Comparison of ENCODE assay signal across 1 cellular context in the genomic region with DNA sequence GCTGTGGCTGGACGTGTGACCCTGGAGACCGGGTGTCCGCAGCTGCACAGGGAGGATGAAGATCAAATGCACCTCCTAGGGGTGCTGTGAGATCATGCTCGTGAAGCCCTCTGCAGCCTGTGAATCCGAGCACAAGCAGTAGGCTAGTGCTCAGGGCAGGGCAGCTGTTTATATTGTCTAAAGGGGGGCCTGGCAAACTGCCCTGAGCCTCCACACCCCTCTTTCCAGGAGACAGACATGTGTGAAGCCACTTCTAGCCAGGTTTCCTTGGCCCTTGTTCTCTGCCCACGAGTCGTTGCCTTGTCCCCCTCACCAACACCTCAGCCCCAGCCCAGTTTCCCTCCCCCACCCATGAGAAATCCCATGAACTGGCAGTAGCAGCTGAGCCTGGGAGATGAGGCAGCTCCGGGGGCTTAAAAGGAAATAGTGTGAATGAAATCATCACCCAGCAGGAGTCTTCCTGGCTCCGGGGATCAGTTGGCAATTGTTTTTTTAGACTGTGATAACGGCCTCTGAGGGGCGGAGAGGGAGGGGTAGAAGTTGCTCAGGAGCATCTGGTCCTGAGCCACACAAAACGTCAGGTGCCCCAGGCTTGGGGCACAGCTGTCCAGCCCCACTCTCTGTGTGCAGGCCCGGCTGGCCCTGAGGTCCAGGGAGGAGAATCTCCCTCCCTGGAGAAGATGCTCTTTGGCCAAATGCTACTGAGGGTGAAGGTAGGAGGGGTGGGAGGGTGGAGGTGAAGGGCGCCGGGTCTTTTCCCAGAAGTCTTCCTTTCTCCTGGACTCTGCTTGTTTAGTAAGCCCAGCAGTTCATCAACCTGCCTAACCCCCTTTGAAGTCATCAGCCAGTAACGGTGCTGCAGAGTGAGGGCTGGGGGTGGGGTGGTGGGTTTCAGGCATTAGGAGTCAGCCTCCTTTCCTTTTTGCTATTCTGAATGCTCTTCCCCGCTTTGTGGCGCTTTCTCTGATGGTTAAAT.
TF ChIP-seq lines count a peak whose summit lies in the region.

No MANE protein-coding gene starts in this region.

TF ChIP-seq in HEK293, 187 proteins besides CTCF, POLR2A, EP300 and RAD21 (continued from another document and continues in another):
- TF ChIP-seq, protein P1, sequence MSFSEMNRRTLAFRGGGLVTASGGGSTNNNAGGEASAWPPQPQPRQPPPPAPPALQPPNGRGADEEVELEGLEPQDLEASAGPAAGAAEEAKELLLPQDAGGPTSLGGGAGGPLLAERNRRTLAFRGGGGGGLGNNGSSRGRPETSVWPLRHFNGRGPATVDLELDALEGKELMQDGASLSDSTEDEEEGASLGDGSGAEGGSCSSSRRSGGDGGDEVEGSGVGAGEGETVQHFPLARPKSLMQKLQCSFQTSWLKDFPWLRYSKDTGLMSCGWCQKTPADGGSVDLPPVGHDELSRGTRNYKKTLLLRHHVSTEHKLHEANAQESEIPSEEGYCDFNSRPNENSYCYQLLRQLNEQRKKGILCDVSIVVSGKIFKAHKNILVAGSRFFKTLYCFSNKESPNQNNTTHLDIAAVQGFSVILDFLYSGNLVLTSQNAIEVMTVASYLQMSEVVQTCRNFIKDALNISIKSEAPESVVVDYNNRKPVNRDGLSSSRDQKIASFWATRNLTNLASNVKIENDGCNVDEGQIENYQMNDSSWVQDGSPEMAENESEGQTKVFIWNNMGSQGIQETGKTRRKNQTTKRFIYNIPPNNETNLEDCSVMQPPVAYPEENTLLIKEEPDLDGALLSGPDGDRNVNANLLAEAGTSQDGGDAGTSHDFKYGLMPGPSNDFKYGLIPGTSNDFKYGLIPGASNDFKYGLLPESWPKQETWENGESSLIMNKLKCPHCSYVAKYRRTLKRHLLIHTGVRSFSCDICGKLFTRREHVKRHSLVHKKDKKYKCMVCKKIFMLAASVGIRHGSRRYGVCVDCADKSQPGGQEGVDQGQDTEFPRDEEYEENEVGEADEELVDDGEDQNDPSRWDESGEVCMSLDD (tag by site-specific recombination; IDR thresholded peaks at IDR 0.05): no peak
- no peak for TF ChIP-seq ZNF366 (tag by site-specific recombination; conservative IDR thresholded peaks at IDR 0.05)
- no peak for TF ChIP-seq ZNF701 (tag by site-specific recombination; IDR thresholded peaks at IDR 0.05)
- no peak for TF ChIP-seq HOXC10 (CRISPR knock-in tag; IDR thresholded peaks at IDR 0.05)
- TF ChIP-seq TRIM28 (IDR thresholded peaks at IDR 0.05; ENCODE audit: borderline replicate concordance, low read length): peak; percentile 55; the same call in 1 of the 2 replicates
- 0 out of 2 replicates have a peak, but pooled peaks have one; percentile 14 for TF ChIP-seq GLIS2 (tag by site-specific recombination; IDR thresholded peaks at IDR 0.05)
- TF ChIP-seq, protein P2, sequence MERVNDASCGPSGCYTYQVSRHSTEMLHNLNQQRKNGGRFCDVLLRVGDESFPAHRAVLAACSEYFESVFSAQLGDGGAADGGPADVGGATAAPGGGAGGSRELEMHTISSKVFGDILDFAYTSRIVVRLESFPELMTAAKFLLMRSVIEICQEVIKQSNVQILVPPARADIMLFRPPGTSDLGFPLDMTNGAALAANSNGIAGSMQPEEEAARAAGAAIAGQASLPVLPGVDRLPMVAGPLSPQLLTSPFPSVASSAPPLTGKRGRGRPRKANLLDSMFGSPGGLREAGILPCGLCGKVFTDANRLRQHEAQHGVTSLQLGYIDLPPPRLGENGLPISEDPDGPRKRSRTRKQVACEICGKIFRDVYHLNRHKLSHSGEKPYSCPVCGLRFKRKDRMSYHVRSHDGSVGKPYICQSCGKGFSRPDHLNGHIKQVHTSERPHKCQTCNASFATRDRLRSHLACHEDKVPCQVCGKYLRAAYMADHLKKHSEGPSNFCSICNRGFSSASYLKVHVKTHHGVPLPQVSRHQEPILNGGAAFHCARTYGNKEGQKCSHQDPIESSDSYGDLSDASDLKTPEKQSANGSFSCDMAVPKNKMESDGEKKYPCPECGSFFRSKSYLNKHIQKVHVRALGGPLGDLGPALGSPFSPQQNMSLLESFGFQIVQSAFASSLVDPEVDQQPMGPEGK (tag by site-specific recombination; IDR thresholded peaks at IDR 0.05): peak; percentile 81
- TF ChIP-seq ZNF843 (tag by site-specific recombination; IDR thresholded peaks at IDR 0.05): peak; percentile 64; the same call in 1 of the 2 replicates
- TF ChIP-seq, protein P3, sequence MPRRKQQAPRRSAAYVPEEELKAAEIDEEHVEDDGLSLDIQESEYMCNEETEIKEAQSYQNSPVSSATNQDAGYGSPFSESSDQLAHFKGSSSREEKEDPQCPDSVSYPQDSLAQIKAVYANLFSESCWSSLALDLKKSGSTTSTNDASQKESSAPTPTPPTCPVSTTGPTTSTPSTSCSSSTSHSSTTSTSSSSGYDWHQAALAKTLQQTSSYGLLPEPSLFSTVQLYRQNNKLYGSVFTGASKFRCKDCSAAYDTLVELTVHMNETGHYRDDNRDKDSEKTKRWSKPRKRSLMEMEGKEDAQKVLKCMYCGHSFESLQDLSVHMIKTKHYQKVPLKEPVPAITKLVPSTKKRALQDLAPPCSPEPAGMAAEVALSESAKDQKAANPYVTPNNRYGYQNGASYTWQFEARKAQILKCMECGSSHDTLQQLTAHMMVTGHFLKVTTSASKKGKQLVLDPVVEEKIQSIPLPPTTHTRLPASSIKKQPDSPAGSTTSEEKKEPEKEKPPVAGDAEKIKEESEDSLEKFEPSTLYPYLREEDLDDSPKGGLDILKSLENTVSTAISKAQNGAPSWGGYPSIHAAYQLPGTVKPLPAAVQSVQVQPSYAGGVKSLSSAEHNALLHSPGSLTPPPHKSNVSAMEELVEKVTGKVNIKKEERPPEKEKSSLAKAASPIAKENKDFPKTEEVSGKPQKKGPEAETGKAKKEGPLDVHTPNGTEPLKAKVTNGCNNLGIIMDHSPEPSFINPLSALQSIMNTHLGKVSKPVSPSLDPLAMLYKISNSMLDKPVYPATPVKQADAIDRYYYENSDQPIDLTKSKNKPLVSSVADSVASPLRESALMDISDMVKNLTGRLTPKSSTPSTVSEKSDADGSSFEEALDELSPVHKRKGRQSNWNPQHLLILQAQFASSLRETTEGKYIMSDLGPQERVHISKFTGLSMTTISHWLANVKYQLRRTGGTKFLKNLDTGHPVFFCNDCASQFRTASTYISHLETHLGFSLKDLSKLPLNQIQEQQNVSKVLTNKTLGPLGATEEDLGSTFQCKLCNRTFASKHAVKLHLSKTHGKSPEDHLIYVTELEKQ (tag by site-specific recombination; IDR thresholded peaks at IDR 0.05; ENCODE audit: borderline replicate concordance): no peak
- TF ChIP-seq, protein P4, sequence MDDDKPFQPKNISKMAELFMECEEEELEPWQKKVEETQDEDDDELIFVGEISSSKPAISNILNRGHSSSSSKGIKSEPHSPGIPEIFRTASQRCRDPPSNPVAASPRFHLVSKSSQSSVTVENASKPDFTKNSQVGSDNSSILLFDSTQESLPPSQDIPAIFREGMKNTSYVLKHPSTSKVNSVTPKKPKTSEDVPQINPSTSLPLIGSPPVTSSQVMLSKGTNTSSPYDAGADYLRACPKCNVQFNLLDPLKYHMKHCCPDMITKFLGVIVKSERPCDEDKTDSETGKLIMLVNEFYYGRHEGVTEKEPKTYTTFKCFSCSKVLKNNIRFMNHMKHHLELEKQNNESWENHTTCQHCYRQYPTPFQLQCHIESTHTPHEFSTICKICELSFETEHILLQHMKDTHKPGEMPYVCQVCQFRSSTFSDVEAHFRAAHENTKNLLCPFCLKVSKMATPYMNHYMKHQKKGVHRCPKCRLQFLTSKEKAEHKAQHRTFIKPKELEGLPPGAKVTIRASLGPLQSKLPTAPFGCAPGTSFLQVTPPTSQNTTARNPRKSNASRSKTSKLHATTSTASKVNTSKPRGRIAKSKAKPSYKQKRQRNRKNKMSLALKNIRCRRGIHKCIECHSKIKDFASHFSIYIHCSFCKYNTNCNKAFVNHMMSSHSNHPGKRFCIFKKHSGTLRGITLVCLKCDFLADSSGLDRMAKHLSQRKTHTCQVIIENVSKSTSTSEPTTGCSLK (tag by site-specific recombination; IDR thresholded peaks at IDR 0.05): no peak
- peak; percentile 66 for TF ChIP-seq EGR2 (tag by site-specific recombination; IDR thresholded peaks at IDR 0.05; ENCODE audit: low read depth)
- TF ChIP-seq ZNF23 (tag by site-specific recombination; IDR thresholded peaks at IDR 0.05; ENCODE audit: borderline replicate concordance): no peak
- no peak for TF ChIP-seq ZNF560 (tag by site-specific recombination; IDR thresholded peaks at IDR 0.05; ENCODE audit: borderline replicate concordance)
- TF ChIP-seq ZNF274 (IDR thresholded peaks at IDR 0.05; ENCODE audit: low read length): no peak
- no peak for TF ChIP-seq ZNF274 (tag by site-specific recombination; IDR thresholded peaks at IDR 0.05; ENCODE audit: borderline replicate concordance)
- TF ChIP-seq ZBTB21 (tag by site-specific recombination; IDR thresholded peaks at IDR 0.05): peak; percentile 56
- no peak for TF ChIP-seq ZNF169 (tag by site-specific recombination; IDR thresholded peaks at IDR 0.05)
- TF ChIP-seq, protein P5, sequence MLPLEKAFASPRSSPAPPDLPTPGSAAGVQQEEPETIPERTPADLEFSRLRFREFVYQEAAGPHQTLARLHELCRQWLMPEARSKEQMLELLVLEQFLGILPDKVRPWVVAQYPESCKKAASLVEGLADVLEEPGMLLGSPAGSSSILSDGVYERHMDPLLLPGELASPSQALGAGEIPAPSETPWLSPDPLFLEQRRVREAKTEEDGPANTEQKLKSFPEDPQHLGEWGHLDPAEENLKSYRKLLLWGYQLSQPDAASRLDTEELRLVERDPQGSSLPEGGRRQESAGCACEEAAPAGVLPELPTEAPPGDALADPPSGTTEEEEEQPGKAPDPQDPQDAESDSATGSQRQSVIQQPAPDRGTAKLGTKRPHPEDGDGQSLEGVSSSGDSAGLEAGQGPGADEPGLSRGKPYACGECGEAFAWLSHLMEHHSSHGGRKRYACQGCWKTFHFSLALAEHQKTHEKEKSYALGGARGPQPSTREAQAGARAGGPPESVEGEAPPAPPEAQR (tag by site-specific recombination; IDR thresholded peaks at IDR 0.05): no peak
- 0 out of 2 replicates have a peak, but pooled peaks have one; percentile 23 for TF ChIP-seq ZNF324 (tag by site-specific recombination; IDR thresholded peaks at IDR 0.05)
- TF ChIP-seq ZNF146 (tag by site-specific recombination; IDR thresholded peaks at IDR 0.05): no peak
- no peak for TF ChIP-seq KLF10 (tag by site-specific recombination; IDR thresholded peaks at IDR 0.05)
- TF ChIP-seq ZNF610 (tag by site-specific recombination; IDR thresholded peaks at IDR 0.05; ENCODE audit: borderline replicate concordance): no peak
- no peak for TF ChIP-seq ZNF654 (tag by site-specific recombination; IDR thresholded peaks at IDR 0.05; ENCODE audit: low read depth)
- TF ChIP-seq, protein P6, sequence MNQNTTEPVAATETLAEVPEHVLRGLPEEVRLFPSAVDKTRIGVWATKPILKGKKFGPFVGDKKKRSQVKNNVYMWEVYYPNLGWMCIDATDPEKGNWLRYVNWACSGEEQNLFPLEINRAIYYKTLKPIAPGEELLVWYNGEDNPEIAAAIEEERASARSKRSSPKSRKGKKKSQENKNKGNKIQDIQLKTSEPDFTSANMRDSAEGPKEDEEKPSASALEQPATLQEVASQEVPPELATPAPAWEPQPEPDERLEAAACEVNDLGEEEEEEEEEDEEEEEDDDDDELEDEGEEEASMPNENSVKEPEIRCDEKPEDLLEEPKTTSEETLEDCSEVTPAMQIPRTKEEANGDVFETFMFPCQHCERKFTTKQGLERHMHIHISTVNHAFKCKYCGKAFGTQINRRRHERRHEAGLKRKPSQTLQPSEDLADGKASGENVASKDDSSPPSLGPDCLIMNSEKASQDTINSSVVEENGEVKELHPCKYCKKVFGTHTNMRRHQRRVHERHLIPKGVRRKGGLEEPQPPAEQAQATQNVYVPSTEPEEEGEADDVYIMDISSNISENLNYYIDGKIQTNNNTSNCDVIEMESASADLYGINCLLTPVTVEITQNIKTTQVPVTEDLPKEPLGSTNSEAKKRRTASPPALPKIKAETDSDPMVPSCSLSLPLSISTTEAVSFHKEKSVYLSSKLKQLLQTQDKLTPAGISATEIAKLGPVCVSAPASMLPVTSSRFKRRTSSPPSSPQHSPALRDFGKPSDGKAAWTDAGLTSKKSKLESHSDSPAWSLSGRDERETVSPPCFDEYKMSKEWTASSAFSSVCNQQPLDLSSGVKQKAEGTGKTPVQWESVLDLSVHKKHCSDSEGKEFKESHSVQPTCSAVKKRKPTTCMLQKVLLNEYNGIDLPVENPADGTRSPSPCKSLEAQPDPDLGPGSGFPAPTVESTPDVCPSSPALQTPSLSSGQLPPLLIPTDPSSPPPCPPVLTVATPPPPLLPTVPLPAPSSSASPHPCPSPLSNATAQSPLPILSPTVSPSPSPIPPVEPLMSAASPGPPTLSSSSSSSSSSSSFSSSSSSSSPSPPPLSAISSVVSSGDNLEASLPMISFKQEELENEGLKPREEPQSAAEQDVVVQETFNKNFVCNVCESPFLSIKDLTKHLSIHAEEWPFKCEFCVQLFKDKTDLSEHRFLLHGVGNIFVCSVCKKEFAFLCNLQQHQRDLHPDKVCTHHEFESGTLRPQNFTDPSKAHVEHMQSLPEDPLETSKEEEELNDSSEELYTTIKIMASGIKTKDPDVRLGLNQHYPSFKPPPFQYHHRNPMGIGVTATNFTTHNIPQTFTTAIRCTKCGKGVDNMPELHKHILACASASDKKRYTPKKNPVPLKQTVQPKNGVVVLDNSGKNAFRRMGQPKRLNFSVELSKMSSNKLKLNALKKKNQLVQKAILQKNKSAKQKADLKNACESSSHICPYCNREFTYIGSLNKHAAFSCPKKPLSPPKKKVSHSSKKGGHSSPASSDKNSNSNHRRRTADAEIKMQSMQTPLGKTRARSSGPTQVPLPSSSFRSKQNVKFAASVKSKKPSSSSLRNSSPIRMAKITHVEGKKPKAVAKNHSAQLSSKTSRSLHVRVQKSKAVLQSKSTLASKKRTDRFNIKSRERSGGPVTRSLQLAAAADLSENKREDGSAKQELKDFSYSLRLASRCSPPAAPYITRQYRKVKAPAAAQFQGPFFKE (tag by site-specific recombination; IDR thresholded peaks at IDR 0.05; ENCODE audit: borderline replicate concordance): no peak
- TF ChIP-seq, protein P7, sequence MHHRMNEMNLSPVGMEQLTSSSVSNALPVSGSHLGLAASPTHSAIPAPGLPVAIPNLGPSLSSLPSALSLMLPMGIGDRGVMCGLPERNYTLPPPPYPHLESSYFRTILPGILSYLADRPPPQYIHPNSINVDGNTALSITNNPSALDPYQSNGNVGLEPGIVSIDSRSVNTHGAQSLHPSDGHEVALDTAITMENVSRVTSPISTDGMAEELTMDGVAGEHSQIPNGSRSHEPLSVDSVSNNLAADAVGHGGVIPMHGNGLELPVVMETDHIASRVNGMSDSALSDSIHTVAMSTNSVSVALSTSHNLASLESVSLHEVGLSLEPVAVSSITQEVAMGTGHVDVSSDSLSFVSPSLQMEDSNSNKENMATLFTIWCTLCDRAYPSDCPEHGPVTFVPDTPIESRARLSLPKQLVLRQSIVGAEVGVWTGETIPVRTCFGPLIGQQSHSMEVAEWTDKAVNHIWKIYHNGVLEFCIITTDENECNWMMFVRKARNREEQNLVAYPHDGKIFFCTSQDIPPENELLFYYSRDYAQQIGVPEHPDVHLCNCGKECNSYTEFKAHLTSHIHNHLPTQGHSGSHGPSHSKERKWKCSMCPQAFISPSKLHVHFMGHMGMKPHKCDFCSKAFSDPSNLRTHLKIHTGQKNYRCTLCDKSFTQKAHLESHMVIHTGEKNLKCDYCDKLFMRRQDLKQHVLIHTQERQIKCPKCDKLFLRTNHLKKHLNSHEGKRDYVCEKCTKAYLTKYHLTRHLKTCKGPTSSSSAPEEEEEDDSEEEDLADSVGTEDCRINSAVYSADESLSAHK (tag by site-specific recombination; IDR thresholded peaks at IDR 0.05): no peak
- no peak for TF ChIP-seq ZNF112 (tag by site-specific recombination; IDR thresholded peaks at IDR 0.05)
- no peak for TF ChIP-seq OVOL3 (tag by site-specific recombination; IDR thresholded peaks at IDR 0.05)
